8 cellular contexts compared by ENCODE assay signal in genomic region chr2:234888442-234888841, GRCh38.
DNase-seq lines count a peak whose midpoint lies in the region; ATAC-seq, FAIRE-seq and TF ChIP-seq lines count a peak whose summit lies in the region.
"Not testable (repeated sequence)": the region's sequence is repeated elsewhere in the genome, so short reads cannot be mapped to it uniquely, and the experiment has no call there.

No MANE protein-coding gene starts in this region.

- H3K4me3 Mint-ChIP-seq in Caco-2 (ENCODE audit: unreplicated experiment): peak overlapping the region; percentile 71
- H3K4me3 Mint-ChIP-seq in activated CD8-positive, alpha-beta T cell treated with anti-CD3 and anti-CD28 coated beads, Interleukin-2, amount 10 ng/mL, durations not matched to agents 7 days and 5 days: peak overlapping the region; percentile 15
- H3K4me3 Mint-ChIP-seq in nephron: peak overlapping the region; percentile 70 to 74 (median 73)
- H3K4me3 Mint-ChIP-seq in stimulated activated naive CD8-positive, alpha-beta T cell treated with anti-CD3 and anti-CD28 coated beads, Interleukin-15, amount 100 ng/mL, for 72 hours: peak overlapping the region; percentile 44 to 60

- peak; percentile 45 to 48 for DNase-seq in Caco-2
- DNase-seq in activated CD8-positive, alpha-beta T cell treated with anti-CD3 and anti-CD28 coated beads, Interleukin-2, amount 10 ng/mL, durations not matched to agents 7 days and 5 days; K562 (ENCODE audit: extremely low read depth in 1 of 4, low spot score in 3 of 4); epithelial cell of esophagus (ENCODE audit: low read depth): not testable (repeated sequence)
- DNase-seq in stimulated activated naive CD8-positive, alpha-beta T cell treated with anti-CD3 and anti-CD28 coated beads, Interleukin-15, amount 100 ng/mL, for 72 hours: peak in 1 of 2 donors; percentile 43

- H3K36me3 Mint-ChIP-seq in Caco-2 (ENCODE audit: insufficient read depth, unreplicated experiment); activated CD8-positive, alpha-beta T cell treated with anti-CD3 and anti-CD28 coated beads, Interleukin-2, amount 10 ng/mL, durations not matched to agents 7 days and 5 days (ENCODE audit: low read depth); nephron (ENCODE audit: low read depth): not testable (repeated sequence)

- peak overlapping the region; percentile 25; the same call in 1 of the 2 replicates for H3K9ac ChIP-seq in KMS-11
- not testable (repeated sequence) for H3K9ac ChIP-seq in K562 (ENCODE audit: insufficient read depth in 1 of 2, low read depth in 2 of 2, low read length in 2 of 2); iPS-15b (ENCODE audit: low read depth, low read length)

- not testable (repeated sequence) for H3K4me1 Mint-ChIP-seq in Caco-2 (ENCODE audit: low read depth, unreplicated experiment); activated CD8-positive, alpha-beta T cell treated with anti-CD3 and anti-CD28 coated beads, Interleukin-2, amount 10 ng/mL, durations not matched to agents 7 days and 5 days (ENCODE audit: low read depth); stimulated activated naive CD8-positive, alpha-beta T cell treated with anti-CD3 and anti-CD28 coated beads, Interleukin-15, amount 100 ng/mL, for 72 hours
- H3K4me1 Mint-ChIP-seq in nephron: peaks cover 22% of the 10 kb centered on the region

- CTCF ChIA-PET in Caco-2 (lab: Charles Lee); activated CD8-positive, alpha-beta T cell treated with anti-CD3 and anti-CD28 coated beads, Interleukin-2, amount 10 ng/mL, durations not matched to agents 7 days and 5 days (lab: Charles Lee); K562 (lab: Yijun Ruan, JAX; ENCODE audit: low intra/inter-chr PET ratio): not testable (repeated sequence)

- TF ChIP-seq RAD21 in K562 (CRISPR knock-in tag; conservative IDR thresholded peaks at IDR 0.05 in 1 of 2, IDR thresholded peaks at IDR 0.05 in 1 of 2): not testable (repeated sequence)

- H2AFZ ChIP-seq in KMS-11 (ENCODE audit: low read depth); K562 (ENCODE audit: low read depth, low read length): not testable (repeated sequence)

- not testable (repeated sequence) for FAIRE-seq in K562 (lab: Jason Lieb, UNC)

- H3K27me3 Mint-ChIP-seq in Caco-2 (ENCODE audit: insufficient read depth, unreplicated experiment); activated CD8-positive, alpha-beta T cell treated with anti-CD3 and anti-CD28 coated beads, Interleukin-2, amount 10 ng/mL, durations not matched to agents 7 days and 5 days (ENCODE audit: low read depth); nephron (ENCODE audit: low read depth): not testable (repeated sequence)
- peaks cover 33% of the 10 kb centered on the region for H3K27me3 Mint-ChIP-seq in stimulated activated naive CD8-positive, alpha-beta T cell treated with anti-CD3 and anti-CD28 coated beads, Interleukin-15, amount 100 ng/mL, for 72 hours

- not testable (repeated sequence) for H4K20me1 ChIP-seq in KMS-11 (ENCODE audit: insufficient read depth); K562 (replicated peaks; ENCODE audit: control insufficient read depth, insufficient read depth, low read length)

- in situ Hi-C loops in K562 (cut with MboI): not testable (repeated sequence)

- H3K27ac ChIP-seq in KMS-11; K562 (ENCODE audit: extremely low read depth, low read depth, low read length): not testable (repeated sequence)

- H3K9me1 ChIP-seq in K562 (ENCODE audit: control insufficient read depth, insufficient read depth, low read length): not testable (repeated sequence)

- TF ChIP-seq EP300 in K562 (IDR thresholded peaks at IDR 0.05; ENCODE audit: low read length): not testable (repeated sequence)

- H3K4me1 ChIP-seq in Caco-2: peaks cover 14% of the 10 kb centered on the region
- H3K4me1 ChIP-seq in KMS-11 (ENCODE audit: low read depth, poor library complexity, severe bottlenecking); K562 (replicated peaks in 1 of 2; ENCODE audit: control insufficient read depth in 2 of 2, insufficient read depth in 2 of 2, low read length in 2 of 2); iPS-15b (ENCODE audit: control insufficient read depth, insufficient read depth, low read length): not testable (repeated sequence)

- WGBS in K562 (ENCODE audit: insufficient coverage, low coverage, missing lambda C conversion rate): 0% methylated on average over 3 of the region's 34 CpGs

- H3K27me3 ChIP-seq in Caco-2 (replicated peaks; ENCODE audit: control insufficient read depth, insufficient read depth, low read length); KMS-11 (ENCODE audit: insufficient read depth, low read depth); K562 (ENCODE audit: control insufficient read depth in 2 of 2, insufficient read depth in 2 of 2, low read length in 2 of 2); iPS-15b (ENCODE audit: control insufficient read depth, insufficient read depth, low read length): not testable (repeated sequence)

- H3K36me3 ChIP-seq in Caco-2 (ENCODE audit: control insufficient read depth, insufficient read depth, low read length); KMS-11 (ENCODE audit: insufficient read depth); K562 (ENCODE audit: control insufficient read depth, insufficient read depth, low read length); iPS-15b (ENCODE audit: control insufficient read depth, insufficient read depth, low read length): not testable (repeated sequence)

- H3K4me3 ChIP-seq in Caco-2 (ENCODE audit: low read depth, low read length) (peak overlapping the region; percentile 27), epithelial cell of esophagus (ENCODE audit: low read length) (peak overlapping the region; percentile 21), iPS-15b (ENCODE audit: low read depth, low read length) (peak overlapping the region; percentile 18)
- not testable (repeated sequence) for H3K4me3 ChIP-seq in KMS-11 (IDR thresholded peaks at IDR 0.05; ENCODE audit: insufficient read depth, low read depth, low read length); K562

- POLR2A ChIA-PET in Caco-2 (lab: Charles Lee); activated CD8-positive, alpha-beta T cell treated with anti-CD3 and anti-CD28 coated beads, Interleukin-2, amount 10 ng/mL, durations not matched to agents 7 days and 5 days (lab: Charles Lee); K562 (lab: Yijun Ruan, JAX): not testable (repeated sequence)

- not testable (repeated sequence) for H3K79me2 ChIP-seq in KMS-11 (ENCODE audit: insufficient read depth, low read depth); K562 (ENCODE audit: control insufficient read depth, insufficient read depth, low read length)

- not testable (repeated sequence) for H3K9me3 Mint-ChIP-seq in Caco-2 (ENCODE audit: unreplicated experiment); activated CD8-positive, alpha-beta T cell treated with anti-CD3 and anti-CD28 coated beads, Interleukin-2, amount 10 ng/mL, durations not matched to agents 7 days and 5 days (ENCODE audit: insufficient read depth); nephron; stimulated activated naive CD8-positive, alpha-beta T cell treated with anti-CD3 and anti-CD28 coated beads, Interleukin-15, amount 100 ng/mL, for 72 hours

- TF ChIP-seq POLR2A in K562 (conservative IDR thresholded peaks at IDR 0.05): not testable (repeated sequence)

- not testable (repeated sequence) for TF ChIP-seq CTCF in Caco-2 (IDR thresholded peaks at IDR 0.05; ENCODE audit: insufficient read depth in 1 of 2, low read depth in 1 of 2, low read length in 1 of 2, severe bottlenecking in 1 of 2, unreplicated experiment in 1 of 2); KMS-11 (conservative IDR thresholded peaks at IDR 0.05; ENCODE audit: low read depth, low read length); K562 (IDR thresholded peaks at IDR 0.05 in 2 of 3, conservative IDR thresholded peaks at IDR 0.05 in 1 of 3; ENCODE audit: insufficient read depth in 2 of 3, low read depth in 1 of 3, low read length in 3 of 3); epithelial cell of esophagus (IDR thresholded peaks at IDR 0.05; ENCODE audit: insufficient read depth, low read depth, low read length, missing control alignments); nephron (IDR thresholded peaks at IDR 0.05; ENCODE audit: unreplicated experiment in 3 of 3)

- H3K4me2 ChIP-seq in KMS-11; K562 (ENCODE audit: insufficient read depth, low read length): not testable (repeated sequence)

- BruUV-seq in Caco-2 (replicated peaks; lab: Mats Ljungman, UMichigan); K562 (replicated peaks; lab: Mats Ljungman, UMichigan): not testable (repeated sequence)

- intact Hi-C loops in Caco-2 (cut with micrococcal nuclease; ENCODE audit: unreplicated experiment); K562 (cut with micrococcal nuclease): not testable (repeated sequence)

- H3K27ac Mint-ChIP-seq in Caco-2 (ENCODE audit: unreplicated experiment) (peak overlapping the region; percentile 90), nephron (peak overlapping the region in 2 of 3 experiments; percentile 41 to 53)
- not testable (repeated sequence) for H3K27ac Mint-ChIP-seq in activated CD8-positive, alpha-beta T cell treated with anti-CD3 and anti-CD28 coated beads, Interleukin-2, amount 10 ng/mL, durations not matched to agents 7 days and 5 days
- H3K27ac Mint-ChIP-seq in stimulated activated naive CD8-positive, alpha-beta T cell treated with anti-CD3 and anti-CD28 coated beads, Interleukin-15, amount 100 ng/mL, for 72 hours: peak overlapping the region in 1 of 2 donors; percentile 13

- not testable (repeated sequence) for ATAC-seq in activated CD8-positive, alpha-beta T cell treated with anti-CD3 and anti-CD28 coated beads, Interleukin-2, amount 10 ng/mL, durations not matched to agents 7 days and 5 days; K562; stimulated activated naive CD8-positive, alpha-beta T cell treated with anti-CD3 and anti-CD28 coated beads, Interleukin-15, amount 100 ng/mL, for 72 hours

- H3K9me3 ChIP-seq in Caco-2; K562 (replicated peaks; ENCODE audit: control insufficient read depth, insufficient read depth, low read depth, low read length); iPS-15b (ENCODE audit: control insufficient read depth, insufficient read depth, low read length): not testable (repeated sequence)

Comparison
In these comparisons a context has a peak if more than half of its experiments do, and no peak if none do; other contexts are left out.
1. H3K4me3 Mint-ChIP-seq: peak in every context shown above with its lines; median percentile 73 in nephron; 71 in Caco-2; 52 in stimulated activated naive CD8-positive, alpha-beta T cell treated with anti-CD3 and anti-CD28 coated beads, Interleukin-15, amount 100 ng/mL, for 72 hours; 15 in activated CD8-positive, alpha-beta T cell treated with anti-CD3 and anti-CD28 coated beads, Interleukin-2, amount 10 ng/mL, durations not matched to agents 7 days and 5 days.